22 cellular contexts compared by ENCODE assay signal in the genomic region with DNA sequence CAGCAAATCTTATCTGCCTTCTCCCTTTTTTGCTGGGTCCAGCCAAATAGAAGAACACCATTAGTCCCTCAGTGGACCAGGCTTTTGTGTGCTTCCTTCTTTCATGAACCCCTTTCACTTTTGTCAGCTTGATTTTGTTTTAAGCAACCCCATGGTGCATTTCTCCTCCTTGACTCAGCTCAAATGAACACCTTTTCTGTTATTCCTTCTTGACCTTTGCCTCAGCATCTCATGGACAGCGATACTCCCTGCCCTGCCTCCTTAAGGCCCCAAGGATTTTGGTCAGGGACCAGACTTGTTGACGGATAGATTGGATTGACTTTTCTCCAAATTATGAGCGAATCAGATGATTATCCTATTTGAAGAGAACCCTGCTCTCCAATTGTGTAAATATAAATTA.
"Had no signal": no experiment of that assay in that cellular context is flagged by ENCODE, and none has a peak within 500 bp of the region (broad histone marks: within the 10 kb centered on the region; RNA-seq: fewer than 3 reads in every experiment).

No MANE protein-coding gene starts in this region.

- ATAC-seq: esophagus mucosa; gastroesophageal sphincter; left colon; naive thymus-derived CD4-positive, alpha-beta T cell; sciatic nerve; stimulated activated memory B cell treated with anti-CD40 and anti-IgM and Interleukin-4, amounts not matched to agents 10 μg/mL and 1 μg/mL and 100 μg/mL, for 72 hours; upper lobe of right lung had no signal

- DNase-seq: cortex of kidney; dorsolateral prefrontal cortex; effector CD8-positive, alpha-beta T cell; glutamatergic neuron; immature natural killer cell; kidney; left colon; mesendoderm; naive thymus-derived CD4-positive, alpha-beta T cell; nephron progenitor cell; posterior cingulate gyrus; spleen; stimulated activated CD4-positive, alpha-beta T cell treated with anti-CD3 and anti-CD28 coated beads, Interleukin-15, amount 100 ng/mL, for 24 hours; stimulated activated CD4-positive, alpha-beta T cell treated with anti-CD3 and anti-CD28 coated beads, Interleukin-1b, Interleukin-23, amount 100 ng/mL, for 48 hours; stimulated activated CD4-positive, alpha-beta T cell treated with anti-CD3 and anti-CD28 coated beads, Interleukin-4, amount 100 ng/mL, for 24 hours; testis; upper lobe of right lung had no signal

- H3K4me3 ChIP-seq: dorsolateral prefrontal cortex, gastroesophageal sphincter, spleen, testis, tibial nerve, upper lobe of right lung had no signal
